ENCODE assay signal across 18 cellular contexts in the genomic region with DNA sequence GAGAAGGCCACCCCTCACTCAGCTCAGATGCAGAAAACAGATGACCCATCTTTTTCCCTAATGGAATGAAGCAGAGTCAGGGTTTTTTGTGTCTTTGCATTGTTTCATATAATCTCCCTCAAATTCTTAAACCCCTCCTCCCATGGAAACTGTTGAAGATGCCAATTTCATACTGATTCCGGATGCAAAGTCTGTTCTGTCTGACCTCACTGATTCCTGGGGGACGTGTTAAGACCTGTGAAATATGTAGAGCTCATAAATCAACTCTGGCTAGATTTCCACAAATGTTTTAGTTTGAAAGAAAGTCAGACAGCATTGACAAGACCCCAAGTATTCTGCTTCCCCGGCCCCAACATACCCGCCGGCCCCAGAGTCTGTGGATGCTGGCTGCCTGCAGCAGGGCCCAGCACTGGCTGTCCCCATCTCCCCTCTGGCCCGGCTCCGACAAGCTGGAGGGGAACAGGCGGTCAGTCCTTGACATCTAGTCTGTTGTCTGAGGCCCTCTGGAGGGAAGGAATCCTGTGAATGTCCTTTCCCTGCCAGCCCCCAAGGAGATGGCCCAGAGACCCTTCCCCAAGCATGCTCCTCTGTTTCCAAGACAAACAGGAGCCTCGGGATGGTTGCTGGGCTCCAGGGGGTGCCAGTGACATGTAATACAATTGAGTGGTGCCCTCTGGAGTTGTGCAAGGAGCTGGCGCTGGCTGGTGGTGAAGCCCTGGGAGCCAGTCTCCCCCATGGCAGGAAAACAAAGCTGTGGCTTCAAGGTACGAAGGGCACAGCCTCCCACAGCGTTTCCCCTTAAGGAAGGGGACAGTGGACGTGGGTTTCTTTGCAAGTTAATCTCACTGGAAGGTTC. TPM values are rescaled to one million over a fixed set of nuclear protein-coding genes. Genes with fewer than 3 reads are reported as not detected.
DNase-seq lines count a peak whose midpoint lies in the region; ATAC-seq, FAIRE-seq and TF ChIP-seq lines count a peak whose summit lies in the region.
"Had no signal": no experiment of that assay in that cellular context is flagged by ENCODE, and none has a peak within 500 bp of the region (broad histone marks: within the 10 kb centered on the region; RNA-seq: fewer than 3 reads in every experiment).

No MANE protein-coding gene starts in this region.

- H3K27me3 ChIP-seq in BLaER1 (no peaks in the 10 kb centered on the region), bronchial epithelial cell (ENCODE audit: control insufficient read depth, insufficient read depth, low read length) (no peaks in the 10 kb centered on the region), esophagus squamous epithelium (no peaks in the 10 kb centered on the region)
- H3K27me3 ChIP-seq: neural progenitor cell, right lobe of liver had no signal

- DNase-seq in bronchial epithelial cell (ENCODE audit: low read depth) (peak; percentile 63), left cardiac atrium (no peak), posterior vena cava (ENCODE audit: low spot score) (peak; percentile 82), esophagus squamous epithelium (lab: John Stamatoyannopoulos, UW) (no peak)
- DNase-seq in naive thymus-derived CD8-positive, alpha-beta T cell, result no peak
- no peak for DNase-seq in activated effector memory CD4-positive, alpha-beta T cell treated with Interleukin-2 at 50 U/mL for 16 hours
- DNase-seq in activated CD4-positive, CD25-positive, alpha-beta regulatory T cell treated with anti-CD3 and anti-CD28 coated beads, Interleukin-2, amount 50 U/mL, for 72 hours, result no peak
- DNase-seq: activated CD8-positive, alpha-beta T cell treated with anti-CD3 and anti-CD28 coated beads, Interleukin-2, amount 10 ng/mL, durations not matched to agents 7 days and 5 days; amygdala; GOT3; mesenchymal stem cell; NCI-H187; NCI-H524; right lobe of liver had no signal

- FAIRE-seq in bronchial epithelial cell (lab: Jason Lieb, UNC), result no peak
- FAIRE-seq: urothelium cell line had no signal

- H3K4me1 Mint-ChIP-seq in naive thymus-derived CD8-positive, alpha-beta T cell, result no peaks in the 10 kb centered on the region
- H3K4me1 Mint-ChIP-seq: neural progenitor cell had no signal

- H3K36me3 ChIP-seq in BLaER1 (no peaks in the 10 kb centered on the region), bronchial epithelial cell (ENCODE audit: control insufficient read depth, insufficient read depth, low read length) (no peaks in the 10 kb centered on the region), esophagus squamous epithelium (no peaks in the 10 kb centered on the region)
- H3K36me3 ChIP-seq: neural progenitor cell, right lobe of liver had no signal

- H3K4me3 ChIP-seq in BLaER1, result no peak overlapping the region
- H3K4me3 ChIP-seq in bronchial epithelial cell (ENCODE audit: low read depth, low read length), result no peak overlapping the region
- no peak overlapping the region for H3K4me3 ChIP-seq in esophagus squamous epithelium
- H3K4me3 ChIP-seq: neural progenitor cell, right lobe of liver had no signal

- no peaks in the 10 kb centered on the region for H4K20me1 ChIP-seq in BLaER1

- H3K4me3 Mint-ChIP-seq in naive thymus-derived CD8-positive, alpha-beta T cell, result no peak overlapping the region
- H3K4me3 Mint-ChIP-seq: activated CD8-positive, alpha-beta T cell treated with anti-CD3 and anti-CD28 coated beads, Interleukin-2, amount 10 ng/mL, durations not matched to agents 7 days and 5 days; neural progenitor cell had no signal

- no peak overlapping the region for H3K9ac ChIP-seq in BLaER1
- H3K9ac ChIP-seq: neural progenitor cell had no signal

- POLR2A ChIA-PET in naive thymus-derived CD8-positive, alpha-beta T cell (lab: Charles Lee), result no interaction called here

- WGBS in esophagus squamous epithelium, 2 donors, result 52 to 53% methylated on average over 11 to 12 of the region's 13 CpGs

- ATAC-seq in left cardiac atrium, result peak; percentile 60 to 75
- no peak for ATAC-seq in naive thymus-derived CD8-positive, alpha-beta T cell
- ATAC-seq: activated CD8-positive, alpha-beta T cell treated with anti-CD3 and anti-CD28 coated beads, Interleukin-2, amount 10 ng/mL, durations not matched to agents 7 days and 5 days had no signal

- TF ChIP-seq POLR2A in esophagus squamous epithelium (IDR thresholded peaks at IDR 0.05), result no peak

- no peaks in the 10 kb centered on the region for H3K27me3 Mint-ChIP-seq in naive thymus-derived CD8-positive, alpha-beta T cell

- H3K36me3 Mint-ChIP-seq in naive thymus-derived CD8-positive, alpha-beta T cell, result no peaks in the 10 kb centered on the region
- H3K36me3 Mint-ChIP-seq: neural progenitor cell had no signal

- H3K9me3 Mint-ChIP-seq in naive thymus-derived CD8-positive, alpha-beta T cell, result no peaks in the 10 kb centered on the region
- H3K9me3 Mint-ChIP-seq: activated T-helper 2 cell treated with anti-CD3 and anti-CD28 coated beads, Interferon-gamma antibody, Interleukin-2, Interleukin-4, amounts not matched to agents 10 μg/mL and 5 μg/mL and 100 μg/mL, durations not matched to agents 14 hours and 24 hours and 36 hours; neural progenitor cell had no signal

- intact Hi-C loops in left cardiac atrium (cut with DNase I), result no loop called here
- intact Hi-C loops in posterior vena cava (cut with DNase I), result no loop called here
- intact Hi-C loops in esophagus squamous epithelium (cut with DNase I), result no loop called here

- H3K4me1 ChIP-seq in BLaER1, result peaks cover 13% of the 10 kb centered on the region
- H3K4me1 ChIP-seq in esophagus squamous epithelium, result peaks cover 0 to 18% (median 0%) of the 10 kb centered on the region in 3 donors
- H3K4me1 ChIP-seq: neural progenitor cell, right lobe of liver had no signal

- TF ChIP-seq CTCF in bronchial epithelial cell (IDR thresholded peaks at IDR 0.05; ENCODE audit: insufficient read depth, low read length, severe bottlenecking) (no peak), esophagus squamous epithelium (IDR thresholded peaks at IDR 0.05) (no peak)

- H3K4me2 ChIP-seq in BLaER1, result peak overlapping the region; percentile 18; the same call in 1 of the 2 replicates
- H3K4me2 ChIP-seq: neural progenitor cell had no signal

- H3K27ac Mint-ChIP-seq in naive thymus-derived CD8-positive, alpha-beta T cell, result peak overlapping the region in 1 of 10 donors; percentile 60
- H3K27ac Mint-ChIP-seq: activated CD8-positive, alpha-beta T cell treated with anti-CD3 and anti-CD28 coated beads, Interleukin-2, amount 10 ng/mL, durations not matched to agents 7 days and 5 days; activated T-helper 2 cell treated with anti-CD3 and anti-CD28 coated beads, Interferon-gamma antibody, Interleukin-2, Interleukin-4, amounts not matched to agents 10 μg/mL and 5 μg/mL and 100 μg/mL, durations not matched to agents 14 hours and 24 hours and 36 hours; neural progenitor cell had no signal

- H3K9me3 ChIP-seq in BLaER1 (no peaks in the 10 kb centered on the region), esophagus squamous epithelium (no peaks in the 10 kb centered on the region)
- H3K9me3 ChIP-seq: right lobe of liver had no signal

- no peak overlapping the region for H3K27ac ChIP-seq in BLaER1
- H3K27ac ChIP-seq in esophagus squamous epithelium, result peak overlapping the region in 2 of 4 donors; percentile 10 to 39
- H3K27ac ChIP-seq: neural progenitor cell, right lobe of liver had no signal

RNA-seq across cellular contexts. Expression of a gene that starts 22.4 kb away (rescaled TPM):
- total RNA-seq in bronchial epithelial cell (under 0.01 and 0.26 TPM in 2 replicates), left cardiac atrium (100 to 1,000 TPM; 121 to 122 TPM), posterior vena cava (100 to 1,000 TPM; 105 to 186 TPM), esophagus squamous epithelium (10 to 100 TPM in 2 of 4 donors, 1 to 10 TPM in 2; 1.2 to 83.5 (median 8.0) TPM)
- total RNA-seq in naive thymus-derived CD8-positive, alpha-beta T cell, result 1 to 10 TPM; 7.2 to 8.1 TPM
- 10 to 100 TPM; 21.2 to 37.7 (median 25.3) TPM for polyA plus RNA-seq in naive thymus-derived CD8-positive, alpha-beta T cell

RNA-seq across cellular contexts. Expression of a gene that starts 57.8 kb away (rescaled TPM):
- total RNA-seq in bronchial epithelial cell (46.1 and 48.1 TPM in 2 replicates), left cardiac atrium (10 to 100 TPM in 1 of 2 donors, 1 to 10 TPM in 1; 9.8 to 20.8 TPM), posterior vena cava (10 to 100 TPM; 12.7 to 28.3 TPM), esophagus squamous epithelium (10 to 100 TPM; 32.4 to 48.9 (median 44.7) TPM)
- total RNA-seq in naive thymus-derived CD8-positive, alpha-beta T cell, result 100 to 1,000 TPM; 298 to 309 TPM
- 100 to 1,000 TPM; 125 to 167 (median 160) TPM for polyA plus RNA-seq in naive thymus-derived CD8-positive, alpha-beta T cell

Comparison
In these comparisons a context has a peak if more than half of its experiments do, and no peak if none do; other contexts are left out.
1. DNase-seq: peak in bronchial epithelial cell (single experiment) and posterior vena cava (single experiment); none in left cardiac atrium (single experiment), naive thymus-derived CD8-positive, alpha-beta T cell (0 of 10), activated effector memory CD4-positive, alpha-beta T cell treated with Interleukin-2 at 50 U/mL for 16 hours (single experiment), esophagus squamous epithelium (single experiment) and activated CD4-positive, CD25-positive, alpha-beta regulatory T cell treated with anti-CD3 and anti-CD28 coated beads, Interleukin-2, amount 50 U/mL, for 72 hours (single experiment).
2. ATAC-seq: peak in left cardiac atrium (2 of 2); none in naive thymus-derived CD8-positive, alpha-beta T cell (0 of 2).